18 cellular contexts compared by ENCODE assay signal in the genomic region with DNA sequence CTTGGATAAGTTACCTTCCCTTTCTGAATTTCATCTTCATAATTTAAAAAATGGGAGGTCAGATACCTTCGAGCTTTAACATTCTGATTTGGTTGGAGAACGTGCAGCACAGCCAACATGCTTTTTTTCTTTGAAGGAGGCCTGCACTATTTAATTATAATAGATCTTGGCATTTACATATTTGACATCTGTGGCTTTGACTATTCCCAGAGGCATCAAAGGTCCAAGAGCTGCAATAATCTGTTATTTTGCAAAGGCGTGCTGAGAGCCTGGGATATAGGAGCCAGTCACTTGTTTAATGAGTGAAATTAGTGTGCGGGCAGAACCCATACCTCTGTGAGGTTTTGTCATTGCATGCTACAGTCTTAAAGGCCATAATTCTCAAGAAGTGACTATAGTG. TPM values are rescaled to one million over a fixed set of nuclear protein-coding genes. Genes with fewer than 3 reads are reported as not detected.
A peak's percentile ranks its signal among the peaks of the same experiment; 100 is the strongest.
DNase-seq lines count a peak whose midpoint lies in the region; ATAC-seq lines count a peak whose summit lies in the region.
"Had no signal": no experiment of that assay in that cellular context is flagged by ENCODE, and none has a peak within 500 bp of the region (broad histone marks: within the 10 kb centered on the region; RNA-seq: fewer than 3 reads in every experiment).

No MANE protein-coding gene starts in this region.

- no peak overlapping the region for H3K4me3 Mint-ChIP-seq in effector memory CD8-positive, alpha-beta T cell
- H3K4me3 Mint-ChIP-seq: CD14-positive monocyte; CD4-positive, alpha-beta memory T cell; CD4-positive, CD25-positive, alpha-beta regulatory T cell had no signal

- H3K79me2 ChIP-seq in Karpas-422 (ENCODE audit: low read length) = no peaks in the 10 kb centered on the region

- H3K4me1 ChIP-seq in Karpas-422 (ENCODE audit: low read length) = peaks cover 31% of the 10 kb centered on the region
- H3K4me1 ChIP-seq: A549, BE2C, BLaER1, Caco-2 had no signal

- no peak overlapping the region for H3K4me3 ChIP-seq in Karpas-422 (ENCODE audit: low read length)
- H3K4me3 ChIP-seq: A549, BLaER1 had no signal

- H3K4me2 ChIP-seq in Karpas-422 (ENCODE audit: low read depth, low read length, poor library complexity, severe bottlenecking) = peak overlapping the region; percentile 34
- H3K4me2 ChIP-seq: A549, BLaER1 had no signal

- H3K9me3 ChIP-seq in Karpas-422 (ENCODE audit: low read length) = no peaks in the 10 kb centered on the region
- H3K9me3 ChIP-seq: A549, BE2C, BLaER1, Caco-2 had no signal

- H3K36me3 ChIP-seq in Karpas-422 (ENCODE audit: insufficient read depth, low read length) = no peaks in the 10 kb centered on the region
- H3K36me3 ChIP-seq: BE2C, BLaER1 had no signal

- H3K9me2 ChIP-seq in Karpas-422 (replicated peaks; ENCODE audit: insufficient read depth, low read length) = no peaks in the 10 kb centered on the region

- H3K27ac Mint-ChIP-seq in effector memory CD8-positive, alpha-beta T cell = no peak overlapping the region
- H3K27ac Mint-ChIP-seq: CD14-positive monocyte; CD4-positive, alpha-beta memory T cell; CD4-positive, CD25-positive, alpha-beta regulatory T cell had no signal

- H3K36me3 Mint-ChIP-seq in effector memory CD8-positive, alpha-beta T cell (ENCODE audit: insufficient read depth) = no peaks in the 10 kb centered on the region
- H3K36me3 Mint-ChIP-seq: CD14-positive monocyte; CD4-positive, alpha-beta memory T cell; CD4-positive, CD25-positive, alpha-beta regulatory T cell had no signal

- DNase-seq in DMS 273 (lab: John Stamatoyannopoulos, UW; ENCODE audit: unreplicated experiment) (peak; percentile 28), DMS 273 treated with DMSO at 0.1 percent for 48 hours (lab: John Stamatoyannopoulos, UW) (no peak), Karpas-422 (peak; percentile 55), SK-N-DZ (ENCODE audit: low spot score) (peak; percentile 77)
- DNase-seq in effector memory CD8-positive, alpha-beta T cell = no peak
- DNase-seq: BE2C; C1 segment of cervical spinal cord; Caco-2; Calu3; CD4-positive, alpha-beta memory T cell; CD4-positive, CD25-positive, alpha-beta regulatory T cell; DMS79 treated with DMSO at 0.1 percent for 48 hours; GF-D8 had no signal

- H4K20me1 ChIP-seq in Karpas-422 (ENCODE audit: insufficient read depth, low read depth, low read length) = no peaks in the 10 kb centered on the region
- H4K20me1 ChIP-seq: BLaER1 had no signal

- no peaks in the 10 kb centered on the region for H3K9me3 Mint-ChIP-seq in effector memory CD8-positive, alpha-beta T cell

- H3K27me3 ChIP-seq in Karpas-422 (ENCODE audit: low read length) = no peaks in the 10 kb centered on the region
- H3K27me3 ChIP-seq: BE2C, BLaER1 had no signal

- H3K9ac ChIP-seq in Karpas-422 (ENCODE audit: low read length) = no peak overlapping the region
- H3K9ac ChIP-seq: BLaER1 had no signal

- no peak for ATAC-seq in effector memory CD8-positive, alpha-beta T cell (replicated peaks)
- ATAC-seq: A549 had no signal

- H3K4me1 Mint-ChIP-seq in effector memory CD8-positive, alpha-beta T cell (ENCODE audit: low read depth in 2 of 2) = no peaks in the 10 kb centered on the region
- H3K4me1 Mint-ChIP-seq: CD14-positive monocyte; CD4-positive, alpha-beta memory T cell; CD4-positive, CD25-positive, alpha-beta regulatory T cell had no signal

- H3K27me3 Mint-ChIP-seq in effector memory CD8-positive, alpha-beta T cell = peaks cover 22 to 28% of the 10 kb centered on the region in 2 donors

- H2AFZ ChIP-seq in Karpas-422 (ENCODE audit: low read length) = no peak overlapping the region

- H3K27ac ChIP-seq in Karpas-422 (ENCODE audit: low read length) = no peak overlapping the region
- H3K27ac ChIP-seq: 22Rv1, A549, BLaER1 had no signal

RNA-seq across cellular contexts. Expression of a gene that starts 26.4 kb away (rescaled TPM):
- not detected in 2 replicates for total RNA-seq in Karpas-422 (2014; rRNA removed; shearing (Covaris generic); ENCODE audit: low replicate concordance)
- polyA plus RNA-seq in SK-N-DZ (2014; cell fraction: cytosol; rRNA removed) = 4.5 and 5.4 TPM in 2 replicates
- 6.0 and 6.3 TPM in 2 replicates for polyA plus RNA-seq in SK-N-DZ (2014; cell fraction: nucleus; rRNA removed)
- total RNA-seq: A172; Caco-2; Calu3; CD4-positive, alpha-beta memory T cell had no signal
- polyA plus RNA-seq: A549; CD14-positive monocyte; CD4-positive, alpha-beta memory T cell; CD4-positive, CD25-positive, alpha-beta regulatory T cell had no signal

Comparison
In these comparisons a context has a peak if more than half of its experiments do, and no peak if none do; other contexts are left out.
1. DNase-seq: peak in DMS 273 (single experiment), Karpas-422 (single experiment) and SK-N-DZ (single experiment); none in DMS 273 treated with DMSO at 0.1 percent for 48 hours (single experiment) and effector memory CD8-positive, alpha-beta T cell (0 of 3).